ENCODE assay signal across 21 cellular contexts in genomic region chr1:207152792-207153434, GRCh38. TPM values are rescaled to one million over a fixed set of nuclear protein-coding genes. Genes with fewer than 3 reads are reported as not detected.
DNase-seq lines count a peak whose midpoint lies in the region; ATAC-seq and TF ChIP-seq lines count a peak whose summit lies in the region.
"Had no signal": no experiment of that assay in that cellular context is flagged by ENCODE, and none has a peak within 500 bp of the region (broad histone marks: within the 10 kb centered on the region; RNA-seq: fewer than 3 reads in every experiment).

No MANE protein-coding gene starts in this region.

- no TSS peak for BruUV-seq in PC-9 (replicated peaks; lab: Mats Ljungman, UMichigan)

- H4K20me1 ChIP-seq in PC-9 (ENCODE audit: insufficient read depth) = no peaks in the 10 kb centered on the region

- H3K36me3 ChIP-seq in HEK293 (ENCODE audit: control insufficient read depth in 2 of 2, insufficient read depth in 1 of 2, low read length in 2 of 2) (no peaks in the 10 kb centered on the region), PC-9 (ENCODE audit: low read depth) (no peaks in the 10 kb centered on the region)
- H3K36me3 ChIP-seq: esophagus squamous epithelium, lower lobe of right lung, vagina had no signal

- POLR2A ChIA-PET in HEK293 (lab: Yijun Ruan, JAX) (no interaction called here), PC-9 (lab: Charles Lee; ENCODE audit: unreplicated experiment) (interaction anchor here (0.6 kb wide), 1 partner anchor 241 kb away, joined by 5 read pairs; no protein-coding TSS in a partner anchor)

- H3K27ac ChIP-seq in HEK293 (ENCODE audit: extremely low read depth, low read depth, low read length) (no peak overlapping the region), PC-9 (peak overlapping the region; percentile 74)
- H3K27ac ChIP-seq: esophagus squamous epithelium, gastroesophageal sphincter, lower lobe of right lung, vagina had no signal

- H3K4me2 ChIP-seq in PC-9 = peak overlapping the region; percentile 79

- no peaks in the 10 kb centered on the region for H3F3A ChIP-seq in PC-9 (ENCODE audit: insufficient read depth, low read depth)

- H3K4me1 ChIP-seq in HEK293 (ENCODE audit: control insufficient read depth, insufficient read depth, low read length) (no peaks in the 10 kb centered on the region), PC-9 (replicated peaks; ENCODE audit: insufficient read depth) (no peaks in the 10 kb centered on the region; the same call in 1 of the 2 replicates)
- H3K4me1 ChIP-seq: esophagus squamous epithelium, gastroesophageal sphincter, lower lobe of right lung, vagina had no signal

- H2AFZ ChIP-seq in PC-9 = peak overlapping the region; percentile 90

- no peaks in the 10 kb centered on the region for H3K9me3 ChIP-seq in HEK293 (ENCODE audit: control insufficient read depth, insufficient read depth, low read depth, low read length)
- H3K9me3 ChIP-seq in PC-9 (ENCODE audit: insufficient read depth, low read depth) = peaks cover 7% of the 10 kb centered on the region; the same call in 1 of the 2 replicates
- H3K9me3 ChIP-seq: vagina had no signal

- H3K4me3 ChIP-seq in HEK293 (ENCODE audit: low read depth, low read length) = no peak overlapping the region; the same call in 1 of the 2 replicates
- peak overlapping the region; percentile 62 for H3K4me3 ChIP-seq in PC-9
- no peak overlapping the region for H3K4me3 ChIP-seq in epithelial cell of esophagus (ENCODE audit: low read length)
- H3K4me3 ChIP-seq: esophagus squamous epithelium, gastroesophageal sphincter, lower lobe of right lung, vagina had no signal

- DNase-seq in EL = peak; percentile 34
- DNase-seq in PC-9 = peak; percentile 53 to 75
- peak; percentile 15 for DNase-seq in epithelial cell of esophagus (ENCODE audit: low read depth)
- no peak for DNase-seq in NCI-H1092 (lab: John Stamatoyannopoulos, UW)
- DNase-seq in DMS79 (lab: John Stamatoyannopoulos, UW) = no peak
- DNase-seq: activated CD4-positive, alpha-beta memory T cell treated with anti-CD3 and anti-CD28 coated beads, Interleukin-2, amount 10 ng/mL, durations not matched to agents 7 days and 5 days; activated effector memory CD4-positive, alpha-beta T cell treated with Interleukin-2 at 50 U/mL for 16 hours; CD4-positive, alpha-beta T cell; effector CD8-positive, alpha-beta T cell; esophagus squamous epithelium; kidney; lower lobe of right lung; NCI-H1417; NCI-H510A had no signal

- CTCF ChIA-PET in HEK293 (lab: Yijun Ruan, JAX) (no interaction called here), PC-9 (lab: Charles Lee) (no interaction called here)

- H3K79me2 ChIP-seq in PC-9 (ENCODE audit: low read depth) = 0 out of 2 replicates have a peak, but pooled peaks cover 4% of the 10 kb centered on the region

- TF ChIP-seq CTCF in HEK293 (tag by site-specific recombination; IDR thresholded peaks at IDR 0.05) (no peak), PC-9 (conservative IDR thresholded peaks at IDR 0.05) (no peak), epithelial cell of esophagus (IDR thresholded peaks at IDR 0.05; ENCODE audit: insufficient read depth, low read depth, low read length, missing control alignments) (no peak)

- intact Hi-C loops in PC-9 (cut with micrococcal nuclease; ENCODE audit: unreplicated experiment) = no loop called here

- no peaks in the 10 kb centered on the region for H3K27me3 ChIP-seq in PC-9 (ENCODE audit: insufficient read depth, low read depth)
- H3K27me3 ChIP-seq: esophagus squamous epithelium, gastroesophageal sphincter, vagina had no signal

- ATAC-seq in HG02678 (IDR thresholded peaks at IDR 0.05; ENCODE audit: unreplicated experiment) = no peak
- ATAC-seq: gastroesophageal sphincter, lower lobe of right lung had no signal

- H3K9me2 ChIP-seq in PC-9 (ENCODE audit: insufficient read depth) = no peaks in the 10 kb centered on the region

TF ChIP-seq in HEK293, 187 proteins besides CTCF, POLR2A, EP300 and RAD21 (continues in another document):
- TF ChIP-seq HOXA7 (CRISPR knock-in tag; IDR thresholded peaks at IDR 0.05; ENCODE audit: borderline replicate concordance) (no peak), ZNF133 (tag by site-specific recombination; IDR thresholded peaks at IDR 0.05) (no peak), ZNF624 (tag by site-specific recombination; IDR thresholded peaks at IDR 0.05) (no peak), ZNF280D (tag by site-specific recombination; IDR thresholded peaks at IDR 0.05) (no peak), ZNF544 (tag by site-specific recombination; IDR thresholded peaks at IDR 0.05) (no peak), ZBTB26 (tag by site-specific recombination; optimal IDR thresholded peaks at IDR 0.05) (no peak), ZNF302 (tag by site-specific recombination; IDR thresholded peaks at IDR 0.05; ENCODE audit: low read depth) (no peak), ZBTB11 (tag by site-specific recombination; conservative IDR thresholded peaks at IDR 0.05; ENCODE audit: low read depth) (peak; percentile 69), ZNF423 (tag by site-specific recombination; IDR thresholded peaks at IDR 0.05) (no peak), FEZF1 (tag by site-specific recombination; IDR thresholded peaks at IDR 0.05) (no peak), OSR2 (tag by site-specific recombination; IDR thresholded peaks at IDR 0.05) (no peak), ZNF19 (tag by site-specific recombination; IDR thresholded peaks at IDR 0.05; ENCODE audit: low read depth) (no peak)

RNA-seq across cellular contexts. Expression of gene C4BPA, which starts 48.9 kb away (rescaled TPM):
- total RNA-seq in PC-9 (2021) = not detected in 2 replicates
- total RNA-seq: activated CD4-positive, alpha-beta memory T cell treated with anti-CD3 and anti-CD28 coated beads, Interleukin-2, amount 10 ng/mL, durations not matched to agents 7 days and 5 days; CD4-positive, alpha-beta T cell; chondrocyte; neural crest cell; progenitor cell of endocrine pancreas; vagina had no signal

Comparison
In these comparisons a context has a peak if more than half of its experiments do, and no peak if none do; other contexts are left out.
1. DNase-seq: peak in EL (single experiment), PC-9 (2 of 2) and epithelial cell of esophagus (single experiment); none in NCI-H1092 (single experiment) and DMS79 (single experiment).